ENCODE assay signal across 1 cellular context in genomic region chr19:50190439-50190891, GRCh38.
TF ChIP-seq lines count a peak whose summit lies in the region.

No MANE protein-coding gene starts in this region.

TF ChIP-seq in HepG2, 621 proteins besides CTCF, POLR2A, EP300 and RAD21 (continued from another document):
- TF ChIP-seq ZNF318 (CRISPR knock-in tag; IDR thresholded peaks at IDR 0.05) (no peak), BATF2 (CRISPR knock-in tag; IDR thresholded peaks at IDR 0.05) (no peak), GATAD1 (CRISPR knock-in tag; IDR thresholded peaks at IDR 0.05) (no peak), ZNF777 (CRISPR knock-in tag; IDR thresholded peaks at IDR 0.05) (no peak), ZNF678 (CRISPR knock-in tag; IDR thresholded peaks at IDR 0.05) (no peak), NFYB (CRISPR knock-in tag; IDR thresholded peaks at IDR 0.05) (no peak), RNF2 (conservative IDR thresholded peaks at IDR 0.05; ENCODE audit: low read depth) (no peak), ZFYVE20 (CRISPR knock-in tag; IDR thresholded peaks at IDR 0.05; ENCODE audit: borderline replicate concordance, low read depth) (no peak)
